In genomic region chr10:70843776-70844489, GRCh38 we compare ENCODE assay signal across 24 cellular contexts. TPM values are rescaled to one million over a fixed set of nuclear protein-coding genes. Genes with fewer than 3 reads are reported as not detected.
DNase-seq lines count a peak whose midpoint lies in the region; ATAC-seq, FAIRE-seq and TF ChIP-seq lines count a peak whose summit lies in the region.
"Had no signal": no experiment of that assay in that cellular context is flagged by ENCODE, and none has a peak within 500 bp of the region (broad histone marks: within the 10 kb centered on the region; RNA-seq: fewer than 3 reads in every experiment).

No MANE protein-coding gene starts in this region.

- intact Hi-C loops in Right ventricle myocardium superior (cut with DNase I), result no loop called here

- TF ChIP-seq CTCF in cardiac muscle cell (IDR thresholded peaks at IDR 0.05; ENCODE audit: low read depth, low read length), result no peak

- no peaks in the 10 kb centered on the region for H3K27me3 Mint-ChIP-seq in central memory CD8-positive, alpha-beta T cell
- H3K27me3 Mint-ChIP-seq: type B pancreatic cell had no signal

- no peaks in the 10 kb centered on the region for H3K9me3 ChIP-seq in cardiac muscle cell (ENCODE audit: low read depth)
- H3K9me3 ChIP-seq: ascending aorta, prostate gland had no signal

- no peak overlapping the region for H3K4me3 Mint-ChIP-seq in central memory CD8-positive, alpha-beta T cell
- H3K4me3 Mint-ChIP-seq in stimulated activated effector memory CD8-positive, alpha-beta T cell treated with anti-CD3 and anti-CD28 coated beads, Interleukin-12 subunit alpha, Interleukin-12 subunit beta, amount 100 ng/mL, for 72 hours, result no peak overlapping the region
- H3K4me3 Mint-ChIP-seq: type B pancreatic cell had no signal

- H3K36me3 Mint-ChIP-seq in central memory CD8-positive, alpha-beta T cell (ENCODE audit: insufficient read depth), result peaks cover 25% of the 10 kb centered on the region
- peaks cover 66% of the 10 kb centered on the region for H3K36me3 Mint-ChIP-seq in stimulated activated effector memory CD8-positive, alpha-beta T cell treated with anti-CD3 and anti-CD28 coated beads, Interleukin-12 subunit alpha, Interleukin-12 subunit beta, amount 100 ng/mL, for 72 hours

- H3K4me3 ChIP-seq in cardiac muscle cell, result no peak overlapping the region
- H3K4me3 ChIP-seq: ascending aorta, dorsolateral prefrontal cortex, prostate gland, SK-N-MC had no signal

- no peaks in the 10 kb centered on the region for H3K9me3 Mint-ChIP-seq in central memory CD8-positive, alpha-beta T cell
- H3K9me3 Mint-ChIP-seq in stimulated activated effector memory CD8-positive, alpha-beta T cell treated with anti-CD3 and anti-CD28 coated beads, Interleukin-12 subunit alpha, Interleukin-12 subunit beta, amount 100 ng/mL, for 72 hours, result peaks cover 3% of the 10 kb centered on the region
- H3K9me3 Mint-ChIP-seq: activated naive CD4-positive, alpha-beta T cell treated with anti-CD3 and anti-CD28 coated beads, Interleukin-2, amount 50 U/mL, for 72 hours; type B pancreatic cell had no signal

- no peaks in the 10 kb centered on the region for H3K36me3 ChIP-seq in cardiac muscle cell
- H3K36me3 ChIP-seq: prostate gland had no signal

- peak overlapping the region; percentile 19 for H3K27ac Mint-ChIP-seq in central memory CD8-positive, alpha-beta T cell (ENCODE audit: low read depth)
- H3K27ac Mint-ChIP-seq in stimulated activated effector memory CD8-positive, alpha-beta T cell treated with anti-CD3 and anti-CD28 coated beads, Interleukin-12 subunit alpha, Interleukin-12 subunit beta, amount 100 ng/mL, for 72 hours, result peak overlapping the region; percentile 45

- peaks cover 56% of the 10 kb centered on the region for H3K4me1 ChIP-seq in cardiac muscle cell (ENCODE audit: low read depth)
- H3K4me1 ChIP-seq: ascending aorta had no signal

- H3K27me3 ChIP-seq in cardiac muscle cell, result no peaks in the 10 kb centered on the region
- H3K27me3 ChIP-seq: ascending aorta, dorsolateral prefrontal cortex had no signal

- peaks cover 33% of the 10 kb centered on the region for H3K4me1 Mint-ChIP-seq in central memory CD8-positive, alpha-beta T cell
- peaks cover 40% of the 10 kb centered on the region for H3K4me1 Mint-ChIP-seq in stimulated activated effector memory CD8-positive, alpha-beta T cell treated with anti-CD3 and anti-CD28 coated beads, Interleukin-12 subunit alpha, Interleukin-12 subunit beta, amount 100 ng/mL, for 72 hours

- peak overlapping the region; percentile 91 for H3K27ac ChIP-seq in cardiac muscle cell
- H3K27ac ChIP-seq: ascending aorta, dorsolateral prefrontal cortex, KMS-11, prostate gland, SK-N-MC had no signal

- ATAC-seq in Right ventricle myocardium superior (ENCODE audit: poor library complexity), result no peak
- no peak for ATAC-seq in central memory CD8-positive, alpha-beta T cell (replicated peaks; ENCODE audit: extremely low read depth, poor library complexity, severe bottlenecking)
- ATAC-seq in stimulated activated effector memory CD8-positive, alpha-beta T cell treated with anti-CD3 and anti-CD28 coated beads, Interleukin-12 subunit alpha, Interleukin-12 subunit beta, amount 100 ng/mL, for 72 hours, result no peak
- ATAC-seq: activated naive CD4-positive, alpha-beta T cell treated with anti-CD3 and anti-CD28 coated beads, Interleukin-2, amount 50 U/mL, for 72 hours had no signal

- DNase-seq in cardiac muscle cell (ENCODE audit: low read depth in 1 of 2, low spot score in 1 of 2), result peak in 1 of 2 donors; percentile 36
- DNase-seq in Right ventricle myocardium superior, result no peak
- DNase-seq in NCI-H146 treated with DMSO at 0.1 percent for 48 hours (lab: John Stamatoyannopoulos, UW; ENCODE audit: unreplicated experiment), result peak; percentile 21
- no peak for DNase-seq in central memory CD8-positive, alpha-beta T cell (ENCODE audit: low spot score in 2 of 2)
- DNase-seq in stimulated activated effector memory CD8-positive, alpha-beta T cell treated with anti-CD3 and anti-CD28 coated beads, Interleukin-12 subunit alpha, Interleukin-12 subunit beta, amount 100 ng/mL, for 72 hours (ENCODE audit: low spot score in 2 of 2), result no peak
- DNase-seq in DMS 273 (lab: John Stamatoyannopoulos, UW; ENCODE audit: unreplicated experiment), result no peak
- no peak for DNase-seq in GOT3 (lab: John Stamatoyannopoulos, UW)
- DNase-seq in HTR-8/SVneo (ENCODE audit: insufficient read length, low spot score), result no peak
- DNase-seq: activated CD4-positive, alpha-beta T cell treated with anti-CD3 and anti-CD28 coated beads for 48 hours; central memory CD4-positive, alpha-beta T cell; DND-41; dorsolateral prefrontal cortex; kidney glomerular epithelial cell; NCI-H187; NCI-H446; T-helper 2 cell had no signal

- no peak for FAIRE-seq in HTR-8/SVneo (lab: Jason Lieb, UNC)
- FAIRE-seq: H1 had no signal

RNA-seq across cellular contexts. Expression of gene SGPL1, which starts 28.2 kb away (rescaled TPM):
- total RNA-seq in cardiac muscle cell (37.7 and 51.9 TPM in 2 replicates), Right ventricle myocardium superior (11.6 TPM)
- polyA plus RNA-seq in cardiac muscle cell, result 32.3 and 42.9 TPM in 2 replicates

RNA-seq across cellular contexts. Expression of gene PCBD1, which starts 44.4 kb away (rescaled TPM):
- total RNA-seq in cardiac muscle cell (145 and 174 TPM in 2 replicates), Right ventricle myocardium superior (142 TPM)
- 222 and 264 TPM in 2 replicates for polyA plus RNA-seq in cardiac muscle cell

RNA-seq across cellular contexts. Expression of gene TBATA, which starts 58.8 kb away (rescaled TPM):
- total RNA-seq in cardiac muscle cell (not detected in 2 replicates), Right ventricle myocardium superior (not detected)
- not detected in 2 replicates for polyA plus RNA-seq in cardiac muscle cell
- total RNA-seq: activated naive CD4-positive, alpha-beta T cell treated with anti-CD3 and anti-CD28 coated beads, Interleukin-2, amount 50 U/mL, for 72 hours; ascending aorta; dorsolateral prefrontal cortex; H1; RPMI7951 had no signal
- polyA plus RNA-seq: H1 had no signal
